9 cellular contexts compared by ENCODE assay signal in genomic region chr17:32009262-32009542, GRCh38. TPM values are rescaled to one million over a fixed set of nuclear protein-coding genes. Genes with fewer than 3 reads are reported as not detected.
DNase-seq lines count a peak whose midpoint lies in the region; ATAC-seq, FAIRE-seq and TF ChIP-seq lines count a peak whose summit lies in the region.
"Had no signal": no experiment of that assay in that cellular context is flagged by ENCODE, and none has a peak within 500 bp of the region (broad histone marks: within the 10 kb centered on the region; RNA-seq: fewer than 3 reads in every experiment).

No MANE protein-coding gene starts in this region.

- CTCF ChIA-PET in activated naive CD4-positive, alpha-beta T cell treated with anti-CD3 and anti-CD28 coated beads for 36 hours (lab: Charles Lee), result interaction anchor here (0.6 to 5.7 kb wide), 3 partner anchors 129 to 458 kb away, joined by 3 to 71 read pairs (median 6); partner anchors contain the start of gene RHOT1

- H3K36me3 Mint-ChIP-seq in activated naive CD4-positive, alpha-beta T cell treated with anti-CD3 and anti-CD28 coated beads for 36 hours (ENCODE audit: low read depth), result peaks cover 4% of the 10 kb centered on the region
- H3K36me3 Mint-ChIP-seq in activated naive CD4-positive, alpha-beta T cell treated with anti-CD3 and anti-CD28 coated beads, Interleukin-2, amount 50 U/mL, for 72 hours, result peaks cover 7 to 26% of the 10 kb centered on the region in 2 donors
- peaks cover 20% of the 10 kb centered on the region for H3K36me3 Mint-ChIP-seq in activated T-helper 17 cell treated with anti-CD3 and anti-CD28 coated beads, Interleukin-2, amount 50 U/mL, for 72 hours (ENCODE audit: low read depth)

- FAIRE-seq in H54 (lab: Jason Lieb, UNC), result no peak

- DNase-seq in activated naive CD4-positive, alpha-beta T cell treated with anti-CD3 and anti-CD28 coated beads for 36 hours, result no peak
- no peak for DNase-seq in activated naive CD4-positive, alpha-beta T cell treated with anti-CD3 and anti-CD28 coated beads, Interleukin-2, amount 50 U/mL, for 72 hours (ENCODE audit: low spot score in 2 of 2)
- DNase-seq in stimulated activated CD4-positive, alpha-beta T cell treated with anti-CD3 and anti-CD28 coated beads, Interleukin-12 subunit alpha, Interleukin-12 subunit beta, amount 100 ng/mL, for 4 hours, result no peak
- no peak for DNase-seq in H54 (ENCODE audit: insufficient read length, low spot score)
- no peak for DNase-seq in erythroblast (lab: John Stamatoyannopoulos, UW)
- DNase-seq: effector CD8-positive, alpha-beta T cell had no signal

- H3K4me3 Mint-ChIP-seq in activated naive CD4-positive, alpha-beta T cell treated with anti-CD3 and anti-CD28 coated beads for 36 hours, result peak overlapping the region; percentile 83
- H3K4me3 Mint-ChIP-seq in activated T-helper 17 cell treated with anti-CD3 and anti-CD28 coated beads, Interleukin-2, amount 50 U/mL, for 72 hours, result peak overlapping the region; percentile 93

- no peaks in the 10 kb centered on the region for H3K9me3 Mint-ChIP-seq in activated naive CD4-positive, alpha-beta T cell treated with anti-CD3 and anti-CD28 coated beads for 36 hours
- H3K9me3 Mint-ChIP-seq in activated naive CD4-positive, alpha-beta T cell treated with anti-CD3 and anti-CD28 coated beads, Interleukin-2, amount 50 U/mL, for 72 hours, result no peaks in the 10 kb centered on the region
- H3K9me3 Mint-ChIP-seq in activated T-helper 17 cell treated with anti-CD3 and anti-CD28 coated beads, Interleukin-2, amount 50 U/mL, for 72 hours, result no peaks in the 10 kb centered on the region

- no peak overlapping the region for H3K27ac Mint-ChIP-seq in activated naive CD4-positive, alpha-beta T cell treated with anti-CD3 and anti-CD28 coated beads for 36 hours
- H3K27ac Mint-ChIP-seq in activated naive CD4-positive, alpha-beta T cell treated with anti-CD3 and anti-CD28 coated beads, Interleukin-2, amount 50 U/mL, for 72 hours, result peak overlapping the region in 1 of 2 donors; percentile 87
- peak overlapping the region; percentile 87 for H3K27ac Mint-ChIP-seq in activated T-helper 17 cell treated with anti-CD3 and anti-CD28 coated beads, Interleukin-2, amount 50 U/mL, for 72 hours

- no peak for ATAC-seq in activated naive CD4-positive, alpha-beta T cell treated with anti-CD3 and anti-CD28 coated beads, Interleukin-2, amount 50 U/mL, for 72 hours
- no peak for ATAC-seq in activated T-helper 17 cell treated with anti-CD3 and anti-CD28 coated beads, Interleukin-2, amount 50 U/mL, for 72 hours (replicated peaks)

- no peak overlapping the region for H3K9ac ChIP-seq in iPS-20b (ENCODE audit: low read depth, low read length)
- no peak overlapping the region for H3K9ac ChIP-seq in stomach smooth muscle (ENCODE audit: low read length in 2 of 2)

- peaks cover 9% of the 10 kb centered on the region for H3K27me3 ChIP-seq in iPS-20b (ENCODE audit: insufficient read depth, low read length)
- no peaks in the 10 kb centered on the region for H3K27me3 ChIP-seq in stomach smooth muscle (ENCODE audit: control insufficient read depth in 1 of 2, insufficient read depth in 2 of 2, low read length in 2 of 2)

- TF ChIP-seq POLR2A in H54 (IDR thresholded peaks at IDR 0.05; ENCODE audit: low read depth, low read length), result no peak
- TF ChIP-seq POLR2A in erythroblast (IDR thresholded peaks at IDR 0.05; ENCODE audit: low read length), result no peak

- H3K4me1 ChIP-seq in iPS-20b (ENCODE audit: insufficient read depth, low read length) (no peaks in the 10 kb centered on the region), stomach smooth muscle (ENCODE audit: control insufficient read depth, insufficient read depth, low read length) (peaks cover 11% of the 10 kb centered on the region)

- intact Hi-C loops in activated naive CD4-positive, alpha-beta T cell treated with anti-CD3 and anti-CD28 coated beads for 36 hours (cut with micrococcal nuclease), result loop anchor here (10.0 kb wide), 2 partner anchors 74 to 346 kb away; partner anchors contain the start of genes SUZ12 and ZNF207

- peaks cover 37% of the 10 kb centered on the region for H3K4me1 Mint-ChIP-seq in activated naive CD4-positive, alpha-beta T cell treated with anti-CD3 and anti-CD28 coated beads for 36 hours (ENCODE audit: low read depth)
- peaks cover 24% of the 10 kb centered on the region for H3K4me1 Mint-ChIP-seq in activated T-helper 17 cell treated with anti-CD3 and anti-CD28 coated beads, Interleukin-2, amount 50 U/mL, for 72 hours

- H3K36me3 ChIP-seq in iPS-20b (ENCODE audit: insufficient read depth, low read depth, low read length) (no peaks in the 10 kb centered on the region), stomach smooth muscle (ENCODE audit: control insufficient read depth in 2 of 2, insufficient read depth in 2 of 2, low read length in 2 of 2) (no peaks in the 10 kb centered on the region)

- H3K27ac ChIP-seq in iPS-20b (ENCODE audit: low read length), result no peak overlapping the region
- no peak overlapping the region for H3K27ac ChIP-seq in stomach smooth muscle (ENCODE audit: low read length)

- peak overlapping the region; percentile 100 for H3K4me3 ChIP-seq in iPS-20b (ENCODE audit: low read length)
- peak overlapping the region; percentile 9 to 95 for H3K4me3 ChIP-seq in stomach smooth muscle (ENCODE audit: low read length in 2 of 2)

- H3K9me3 ChIP-seq in iPS-20b (ENCODE audit: insufficient read depth, low read depth, low read length), result no peaks in the 10 kb centered on the region
- H3K9me3 ChIP-seq in stomach smooth muscle (ENCODE audit: control insufficient read depth in 2 of 2, low read length in 2 of 2), result no peaks in the 10 kb centered on the region

- H3K27me3 Mint-ChIP-seq in activated naive CD4-positive, alpha-beta T cell treated with anti-CD3 and anti-CD28 coated beads for 36 hours (ENCODE audit: low read depth), result no peaks in the 10 kb centered on the region
- no peaks in the 10 kb centered on the region for H3K27me3 Mint-ChIP-seq in activated T-helper 17 cell treated with anti-CD3 and anti-CD28 coated beads, Interleukin-2, amount 50 U/mL, for 72 hours

RNA-seq across cellular contexts. Expression of gene LRRC37B, which starts 2.0 kb away (rescaled TPM):
- 10 to 100 TPM; 14.4 to 15.0 TPM for total RNA-seq in activated naive CD4-positive, alpha-beta T cell treated with anti-CD3 and anti-CD28 coated beads for 36 hours
- total RNA-seq in activated naive CD4-positive, alpha-beta T cell treated with anti-CD3 and anti-CD28 coated beads, Interleukin-2, amount 50 U/mL, for 72 hours, result 10 to 100 TPM; 18.3 to 27.9 TPM
- 10 to 100 TPM; 29.2 to 35.5 TPM for total RNA-seq in activated T-helper 17 cell treated with anti-CD3 and anti-CD28 coated beads, Interleukin-2, amount 50 U/mL, for 72 hours
